Comparison of ENCODE assay signal across 11 cellular contexts in the genomic region with DNA sequence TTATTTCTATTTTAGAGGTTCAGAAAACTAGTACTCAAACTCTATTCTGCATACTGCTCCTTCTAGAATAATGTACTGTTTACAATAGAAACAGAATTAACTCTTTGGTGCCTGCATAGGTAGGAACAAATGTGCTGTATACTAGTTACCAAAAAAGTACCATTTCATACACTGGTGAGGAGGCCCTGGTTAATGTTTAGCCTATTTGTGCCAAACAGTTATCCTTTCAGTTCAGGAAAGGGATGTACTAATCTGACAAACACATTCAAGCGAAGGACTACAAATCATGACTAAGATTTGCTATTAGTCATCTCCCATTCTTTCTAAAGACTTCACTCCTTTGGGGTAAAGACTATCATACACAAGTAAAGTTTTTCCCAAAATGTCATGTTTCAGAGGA. TPM values are rescaled to one million over a fixed set of nuclear protein-coding genes. Genes with fewer than 3 reads are reported as not detected.
A peak's percentile ranks its signal among the peaks of the same experiment; 100 is the strongest.
DNase-seq lines count a peak whose midpoint lies in the region; ATAC-seq, FAIRE-seq and TF ChIP-seq lines count a peak whose summit lies in the region.
"Had no signal": no experiment of that assay in that cellular context is flagged by ENCODE, and none has a peak within 500 bp of the region (broad histone marks: within the 10 kb centered on the region; RNA-seq: fewer than 3 reads in every experiment).

No MANE protein-coding gene starts in this region.

- H3K4me1 ChIP-seq in effector memory CD4-positive, alpha-beta T cell (ENCODE audit: control insufficient read depth, insufficient read depth, low read length, poor library complexity, severe bottlenecking): no peaks in the 10 kb centered on the region

- H3K27ac ChIP-seq in RWPE1: no peak overlapping the region
- H3K27ac ChIP-seq in effector memory CD4-positive, alpha-beta T cell (ENCODE audit: insufficient read depth, low read length, poor library complexity, severe bottlenecking): no peak overlapping the region
- H3K27ac ChIP-seq: gastrocnemius medialis, SJSA1 had no signal

- H3K4me3 ChIP-seq in fibroblast of the aortic adventitia (ENCODE audit: low read depth, low read length): no peak overlapping the region
- H3K4me3 ChIP-seq in effector memory CD4-positive, alpha-beta T cell (ENCODE audit: insufficient read depth, low read depth, low read length, poor library complexity, severe bottlenecking): no peak overlapping the region
- H3K4me3 ChIP-seq: gastrocnemius medialis, SJSA1 had no signal

- TF ChIP-seq CTCF in RWPE1 (conservative IDR thresholded peaks at IDR 0.05; ENCODE audit: low read depth): no peak
- no peak for TF ChIP-seq CTCF in fibroblast of the aortic adventitia (IDR thresholded peaks at IDR 0.05; ENCODE audit: insufficient read depth, low read length)

- no peaks in the 10 kb centered on the region for H3K36me3 ChIP-seq in effector memory CD4-positive, alpha-beta T cell (ENCODE audit: control insufficient read depth, insufficient read depth, low read length)
- H3K36me3 ChIP-seq: gastrocnemius medialis, SJSA1 had no signal

- POLR2A ChIA-PET in RWPE1 (lab: Yijun Ruan, JAX; ENCODE audit: low non-redundant PET): no interaction called here

- CTCF ChIA-PET in RWPE1 (lab: Yijun Ruan, JAX): interaction anchor here (0.6 kb wide), 1 partner anchor 38 kb away, joined by 3 read pairs; no protein-coding TSS in a partner anchor

- no peak for FAIRE-seq in frontal cortex (lab: Jason Lieb, UNC)

- DNase-seq in A172 (ENCODE audit: low spot score): peak; percentile 65
- DNase-seq in RWPE1 (ENCODE audit: low spot score): peak; percentile 71
- DNase-seq in fibroblast of the aortic adventitia (ENCODE audit: low read depth): peak; percentile 78
- DNase-seq in frontal cortex (ENCODE audit: low spot score in 2 of 2): no peak
- no peak for DNase-seq in middle frontal gyrus (ENCODE audit: extremely low spot score, low spot score)
- DNase-seq in effector memory CD4-positive, alpha-beta T cell: no peak
- no peak for DNase-seq in NOMO-1 treated with dmso at 0.1 percent for 144 hours (lab: John Stamatoyannopoulos, UW; ENCODE audit: unreplicated experiment)
- DNase-seq: gastrocnemius medialis, NCI-H1092 had no signal

- ATAC-seq in GM18870 (IDR thresholded peaks at IDR 0.05; ENCODE audit: unreplicated experiment): peak; percentile 75
- ATAC-seq: gastrocnemius medialis had no signal

- H3K9me3 ChIP-seq in effector memory CD4-positive, alpha-beta T cell (ENCODE audit: control insufficient read depth, low read length): no peaks in the 10 kb centered on the region
- H3K9me3 ChIP-seq: gastrocnemius medialis, SJSA1 had no signal

- no peaks in the 10 kb centered on the region for H3K27me3 ChIP-seq in effector memory CD4-positive, alpha-beta T cell (replicated peaks; ENCODE audit: control insufficient read depth, insufficient read depth, low read length, poor library complexity, severe bottlenecking)
- H3K27me3 ChIP-seq: gastrocnemius medialis, SJSA1 had no signal

RNA-seq across cellular contexts. Expression of a gene that starts 47.4 kb away (rescaled TPM):
- 26.1 and 34.4 TPM in 2 replicates for total RNA-seq in A172 (2014; rRNA removed; shearing (Covaris generic))
- total RNA-seq in fibroblast of the aortic adventitia (ENCODE audit: low replicate concordance) (28.4 and 30.2 TPM in 2 replicates), frontal cortex (232 TPM)

Comparison
In these comparisons a context has a peak if more than half of its experiments do, and no peak if none do; other contexts are left out.
1. DNase-seq: peak in A172 (single experiment), RWPE1 (single experiment) and fibroblast of the aortic adventitia (single experiment); none in frontal cortex (0 of 2), middle frontal gyrus (single experiment), effector memory CD4-positive, alpha-beta T cell (0 of 3) and NOMO-1 treated with dmso at 0.1 percent for 144 hours (single experiment).